ENCODE assay signal across 14 cellular contexts in genomic region chr11:111694851-111695250, GRCh38.
DNase-seq lines count a peak whose midpoint lies in the region; ATAC-seq, FAIRE-seq and TF ChIP-seq lines count a peak whose summit lies in the region.
"Had no signal": no experiment of that assay in that cellular context is flagged by ENCODE, and none has a peak within 500 bp of the region (broad histone marks: within the 10 kb centered on the region; RNA-seq: fewer than 3 reads in every experiment).

No MANE protein-coding gene starts in this region.

- H3K9me3 Mint-ChIP-seq in astrocyte (ENCODE audit: unreplicated experiment), result no peaks in the 10 kb centered on the region
- H3K9me3 Mint-ChIP-seq: activated T-helper 17 cell treated with anti-CD3 and anti-CD28 coated beads, Interleukin-2, amount 50 U/mL, for 72 hours had no signal

- H2AFZ ChIP-seq in astrocyte (ENCODE audit: low read depth, low read length), result no peak overlapping the region

- H3K27me3 ChIP-seq in astrocyte (ENCODE audit: insufficient read depth, low read length) (no peaks in the 10 kb centered on the region), suprapubic skin (no peaks in the 10 kb centered on the region)
- H3K27me3 ChIP-seq: foreskin keratinocyte, MG63, pancreas had no signal

- H3K27ac ChIP-seq in astrocyte (ENCODE audit: low read depth, low read length), result peak overlapping the region; percentile 64
- peak overlapping the region; percentile 15 for H3K27ac ChIP-seq in suprapubic skin
- H3K27ac ChIP-seq: foreskin keratinocyte had no signal

- no peak for TF ChIP-seq POLR2A in suprapubic skin (IDR thresholded peaks at IDR 0.05)

- H3K4me3 Mint-ChIP-seq in astrocyte (ENCODE audit: unreplicated experiment), result no peak overlapping the region
- H3K4me3 Mint-ChIP-seq: activated T-helper 17 cell treated with anti-CD3 and anti-CD28 coated beads, Interleukin-2, amount 50 U/mL, for 72 hours had no signal

- no peak overlapping the region for H3K27ac Mint-ChIP-seq in astrocyte (ENCODE audit: unreplicated experiment)
- H3K27ac Mint-ChIP-seq: activated T-helper 17 cell treated with anti-CD3 and anti-CD28 coated beads, Interleukin-2, amount 50 U/mL, for 72 hours had no signal

- FAIRE-seq in astrocyte (lab: Jason Lieb, UNC), result peak; percentile 63
- FAIRE-seq: pancreas had no signal

- no peak for TF ChIP-seq EP300 in suprapubic skin (IDR thresholded peaks at IDR 0.05)

- H4K20me1 ChIP-seq in astrocyte (ENCODE audit: insufficient read depth, low read length), result no peaks in the 10 kb centered on the region

- 57% methylated on average over 4 of the region's 4 CpGs for WGBS in suprapubic skin

- H3K4me3 ChIP-seq in astrocyte (ENCODE audit: insufficient read depth, low read depth, low read length) (no peak overlapping the region), suprapubic skin (no peak overlapping the region)
- H3K4me3 ChIP-seq: MG63, pancreas had no signal

- H3K79me2 ChIP-seq in astrocyte (ENCODE audit: insufficient read depth, low read length), result no peaks in the 10 kb centered on the region

- peaks cover 11% of the 10 kb centered on the region for H3K4me1 Mint-ChIP-seq in astrocyte (ENCODE audit: low read depth, unreplicated experiment)

- DNase-seq in NCI-H748 (lab: John Stamatoyannopoulos, UW; ENCODE audit: unreplicated experiment), result peak; percentile 1
- DNase-seq in NCI-H748 treated with DMSO at 0.1 percent for 48 hours (lab: John Stamatoyannopoulos, UW), result no peak
- peak; percentile 98 for DNase-seq in astrocyte (ENCODE audit: low read depth)
- peak; percentile 99 for DNase-seq in iris pigment epithelial cell (ENCODE audit: low read depth)
- DNase-seq in suprapubic skin (ENCODE audit: low spot score in 2 of 2), result no peak
- no peak for DNase-seq in activated T-cell treated with anti-CD3 and anti-CD28 coated beads, Interleukin-2, amount 50 U/mL, for 48 hours
- no peak for DNase-seq in NCI-H774 (lab: John Stamatoyannopoulos, UW)
- DNase-seq: 8988T; foreskin keratinocyte; MG63; pancreas; stimulated activated naive CD4-positive, alpha-beta T cell treated with Interleukin-2 at 50 U/mL for 16 hours had no signal

- H3K9ac ChIP-seq in astrocyte (ENCODE audit: low read length), result peak overlapping the region; percentile 26

- H3K36me3 ChIP-seq in astrocyte (ENCODE audit: insufficient read depth, low read length), result no peaks in the 10 kb centered on the region
- no peaks in the 10 kb centered on the region for H3K36me3 ChIP-seq in suprapubic skin
- H3K36me3 ChIP-seq: pancreas had no signal

- no peak for ATAC-seq in GM18502 (IDR thresholded peaks at IDR 0.05; ENCODE audit: poor library complexity, unreplicated experiment)
- ATAC-seq: activated T-helper 17 cell treated with anti-CD3 and anti-CD28 coated beads, Interleukin-2, amount 50 U/mL, for 72 hours; foreskin keratinocyte had no signal

- no peaks in the 10 kb centered on the region for H3K9me3 ChIP-seq in astrocyte (ENCODE audit: insufficient read depth, low read depth, low read length)
- no peaks in the 10 kb centered on the region for H3K9me3 ChIP-seq in suprapubic skin
- H3K9me3 ChIP-seq: MG63, pancreas had no signal

- H3K4me1 ChIP-seq in astrocyte (ENCODE audit: insufficient read depth, low read length) (peaks cover 21% of the 10 kb centered on the region), suprapubic skin (peaks cover 11% of the 10 kb centered on the region)
- H3K4me1 ChIP-seq: foreskin keratinocyte had no signal

- H3K27me3 Mint-ChIP-seq in astrocyte (ENCODE audit: low read depth, unreplicated experiment), result no peaks in the 10 kb centered on the region
- H3K27me3 Mint-ChIP-seq: activated T-helper 17 cell treated with anti-CD3 and anti-CD28 coated beads, Interleukin-2, amount 50 U/mL, for 72 hours had no signal

- TF ChIP-seq CTCF in astrocyte (IDR thresholded peaks at IDR 0.05; ENCODE audit: insufficient read depth, low read depth, low read length) (no peak), suprapubic skin (IDR thresholded peaks at IDR 0.05) (no peak)

- peaks cover 2% of the 10 kb centered on the region for H3K36me3 Mint-ChIP-seq in astrocyte (ENCODE audit: low read depth, unreplicated experiment)

- H3K4me2 ChIP-seq in astrocyte (ENCODE audit: low read length), result peak overlapping the region; percentile 63

Comparison
In these comparisons a context has a peak if more than half of its experiments do, and no peak if none do; other contexts are left out.
1. DNase-seq: peak in NCI-H748 (single experiment), astrocyte (single experiment) and iris pigment epithelial cell (single experiment); none in NCI-H748 treated with DMSO at 0.1 percent for 48 hours (single experiment), suprapubic skin (0 of 2), activated T-cell treated with anti-CD3 and anti-CD28 coated beads, Interleukin-2, amount 50 U/mL, for 48 hours (0 of 2) and NCI-H774 (single experiment).